21 cellular contexts compared by ENCODE assay signal in the genomic region with DNA sequence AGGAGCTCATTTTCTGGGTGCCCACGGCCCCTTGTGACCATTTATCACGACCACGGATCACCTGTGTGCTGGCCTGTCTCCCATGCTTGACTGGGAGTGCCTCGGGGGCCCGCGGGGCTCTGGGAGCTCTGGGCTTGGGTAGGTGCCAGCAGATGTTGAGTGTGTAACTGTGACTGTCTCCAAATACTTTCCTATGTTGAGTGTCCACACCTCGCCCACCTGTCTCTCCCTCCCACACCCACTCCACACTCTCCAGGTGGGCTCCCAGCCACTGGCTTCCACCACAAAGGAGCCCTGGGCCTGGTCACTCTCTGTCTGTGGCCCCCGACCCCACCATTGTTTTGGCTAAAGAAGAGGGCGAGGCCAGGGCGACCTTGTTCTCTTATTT.
DNase-seq lines count a peak whose midpoint lies in the region; ATAC-seq and TF ChIP-seq lines count a peak whose summit lies in the region.
"Had no signal": no experiment of that assay in that cellular context is flagged by ENCODE, and none has a peak within 500 bp of the region (broad histone marks: within the 10 kb centered on the region; RNA-seq: fewer than 3 reads in every experiment).

No MANE protein-coding gene starts in this region.

- no peaks in the 10 kb centered on the region for H3K9me3 ChIP-seq in hepatocyte (ENCODE audit: low read depth)
- H3K9me3 ChIP-seq: pancreas, upper lobe of right lung had no signal

- no peaks in the 10 kb centered on the region for H3K9me3 Mint-ChIP-seq in stimulated activated effector memory CD8-positive, alpha-beta T cell treated with anti-CD3 and anti-CD28 coated beads, Interleukin-12 subunit alpha, Interleukin-12 subunit beta, amount 100 ng/mL, for 72 hours
- H3K9me3 Mint-ChIP-seq: activated CD4-positive, alpha-beta T cell treated with anti-CD3 and anti-CD28 coated beads, Interleukin-2, amount 10 ng/mL, durations not matched to agents 24 days and 14 days; dendritic cell treated with granulocyte-macrophage colony-stimulating factor and Interleukin-4, amounts not matched to agents 40 ng/mL and 50 ng/mL, for 4 days had no signal

- H3K4me1 Mint-ChIP-seq in stimulated activated effector memory CD8-positive, alpha-beta T cell treated with anti-CD3 and anti-CD28 coated beads, Interleukin-12 subunit alpha, Interleukin-12 subunit beta, amount 100 ng/mL, for 72 hours: no peaks in the 10 kb centered on the region
- H3K4me1 Mint-ChIP-seq: activated CD4-positive, alpha-beta T cell treated with anti-CD3 and anti-CD28 coated beads, Interleukin-2, amount 10 ng/mL, durations not matched to agents 24 days and 14 days; CD4-positive, CD25-positive, alpha-beta regulatory T cell had no signal

- H2AFZ ChIP-seq in hepatocyte: no peak overlapping the region

- peak overlapping the region; percentile 71 for H3K27ac ChIP-seq in hepatocyte
- H3K27ac ChIP-seq: lower lobe of right lung, upper lobe of right lung had no signal

- no peaks in the 10 kb centered on the region for H4K20me1 ChIP-seq in hepatocyte (ENCODE audit: insufficient read depth, poor library complexity, severe bottlenecking)

- peak overlapping the region; percentile 45 for H3K4me2 ChIP-seq in hepatocyte

- WGBS in hepatocyte (ENCODE audit: low lambda C conversion rate, missing lambda C conversion rate): 94% methylated on average over 10 of the region's 10 CpGs

- H3K27ac Mint-ChIP-seq in stimulated activated effector memory CD8-positive, alpha-beta T cell treated with anti-CD3 and anti-CD28 coated beads, Interleukin-12 subunit alpha, Interleukin-12 subunit beta, amount 100 ng/mL, for 72 hours: peak overlapping the region; percentile 26
- H3K27ac Mint-ChIP-seq: activated CD4-positive, alpha-beta T cell treated with anti-CD3 and anti-CD28 coated beads, Interleukin-2, amount 10 ng/mL, durations not matched to agents 24 days and 14 days; activated T-helper 2 cell treated with anti-CD3 and anti-CD28 coated beads, Interferon-gamma antibody, Interleukin-2, Interleukin-4, amounts not matched to agents 10 μg/mL and 5 μg/mL and 100 μg/mL, durations not matched to agents 14 hours and 24 hours and 36 hours; CD4-positive, CD25-positive, alpha-beta regulatory T cell; dendritic cell treated with granulocyte-macrophage colony-stimulating factor and Interleukin-4, amounts not matched to agents 40 ng/mL and 50 ng/mL, for 4 days had no signal

- peaks cover 30% of the 10 kb centered on the region for H3K4me1 ChIP-seq in hepatocyte (ENCODE audit: insufficient read depth)

- no peaks in the 10 kb centered on the region for H3K36me3 ChIP-seq in hepatocyte (replicated peaks; ENCODE audit: insufficient read depth, low read depth)
- H3K36me3 ChIP-seq: pancreas had no signal

- H3K27me3 ChIP-seq in hepatocyte: no peaks in the 10 kb centered on the region
- H3K27me3 ChIP-seq: pancreas, stomach, upper lobe of right lung had no signal

- ATAC-seq in stimulated activated effector memory CD8-positive, alpha-beta T cell treated with anti-CD3 and anti-CD28 coated beads, Interleukin-12 subunit alpha, Interleukin-12 subunit beta, amount 100 ng/mL, for 72 hours: no peak
- ATAC-seq in GM21423 (IDR thresholded peaks at IDR 0.05; ENCODE audit: unreplicated experiment) (no peak), GM21737 (IDR thresholded peaks at IDR 0.05; ENCODE audit: unreplicated experiment) (no peak)
- ATAC-seq: upper lobe of right lung had no signal

- no peaks in the 10 kb centered on the region for H3K9me2 ChIP-seq in hepatocyte (replicated peaks; ENCODE audit: insufficient read depth)

- no peak for TF ChIP-seq CTCF in hepatocyte (IDR thresholded peaks at IDR 0.05; ENCODE audit: poor library complexity)

- H3K4me3 ChIP-seq in hepatocyte: no peak overlapping the region
- H3K4me3 ChIP-seq: A549, lower lobe of right lung, pancreas, stomach, upper lobe of right lung had no signal

- no peaks in the 10 kb centered on the region for H3K79me2 ChIP-seq in hepatocyte

- peaks cover 2% of the 10 kb centered on the region for H3K36me3 Mint-ChIP-seq in stimulated activated effector memory CD8-positive, alpha-beta T cell treated with anti-CD3 and anti-CD28 coated beads, Interleukin-12 subunit alpha, Interleukin-12 subunit beta, amount 100 ng/mL, for 72 hours

- peak; percentile 50 to 72 for DNase-seq in NCI-H2081 (lab: John Stamatoyannopoulos, UW)
- DNase-seq in NCI-H2081 treated with DMSO at 0.1 percent for 48 hours (lab: John Stamatoyannopoulos, UW): no peak
- DNase-seq in NCI-H1092 (lab: John Stamatoyannopoulos, UW): peak; percentile 53
- no peak for DNase-seq in hepatocyte (ENCODE audit: low spot score)
- DNase-seq in stimulated activated effector memory CD8-positive, alpha-beta T cell treated with anti-CD3 and anti-CD28 coated beads, Interleukin-12 subunit alpha, Interleukin-12 subunit beta, amount 100 ng/mL, for 72 hours (ENCODE audit: low spot score in 2 of 2): no peak
- no peak for DNase-seq in NCI-H2196 treated with DMSO at 0.1 percent for 48 hours (lab: John Stamatoyannopoulos, UW; ENCODE audit: unreplicated experiment)
- DNase-seq: activated CD4-positive, alpha-beta T cell treated with anti-CD3 and anti-CD28 coated beads, Interleukin-2, amount 10 ng/mL, durations not matched to agents 24 days and 14 days; CD4-positive, CD25-positive, alpha-beta regulatory T cell; lower lobe of right lung; NCI-H1436; NCI-H524; stimulated activated CD4-positive, alpha-beta T cell treated with anti-CD3 and anti-CD28 coated beads, Interleukin-2, amount 100 ng/mL, for 24 hours; T-helper 1 cell; upper lobe of right lung had no signal

- no peak overlapping the region for H3K4me3 Mint-ChIP-seq in stimulated activated effector memory CD8-positive, alpha-beta T cell treated with anti-CD3 and anti-CD28 coated beads, Interleukin-12 subunit alpha, Interleukin-12 subunit beta, amount 100 ng/mL, for 72 hours
- H3K4me3 Mint-ChIP-seq: activated CD4-positive, alpha-beta T cell treated with anti-CD3 and anti-CD28 coated beads, Interleukin-2, amount 10 ng/mL, durations not matched to agents 24 days and 14 days; CD4-positive, CD25-positive, alpha-beta regulatory T cell; dendritic cell treated with granulocyte-macrophage colony-stimulating factor and Interleukin-4, amounts not matched to agents 40 ng/mL and 50 ng/mL, for 4 days had no signal

Comparison
In these comparisons a context has a peak if more than half of its experiments do, and no peak if none do; other contexts are left out.
1. DNase-seq: peak in NCI-H2081 (2 of 2) and NCI-H1092 (single experiment); none in NCI-H2081 treated with DMSO at 0.1 percent for 48 hours (single experiment), hepatocyte (single experiment), stimulated activated effector memory CD8-positive, alpha-beta T cell treated with anti-CD3 and anti-CD28 coated beads, Interleukin-12 subunit alpha, Interleukin-12 subunit beta, amount 100 ng/mL, for 72 hours (0 of 2) and NCI-H2196 treated with DMSO at 0.1 percent for 48 hours (single experiment).